9 cellular contexts compared by ENCODE assay signal in the genomic region with DNA sequence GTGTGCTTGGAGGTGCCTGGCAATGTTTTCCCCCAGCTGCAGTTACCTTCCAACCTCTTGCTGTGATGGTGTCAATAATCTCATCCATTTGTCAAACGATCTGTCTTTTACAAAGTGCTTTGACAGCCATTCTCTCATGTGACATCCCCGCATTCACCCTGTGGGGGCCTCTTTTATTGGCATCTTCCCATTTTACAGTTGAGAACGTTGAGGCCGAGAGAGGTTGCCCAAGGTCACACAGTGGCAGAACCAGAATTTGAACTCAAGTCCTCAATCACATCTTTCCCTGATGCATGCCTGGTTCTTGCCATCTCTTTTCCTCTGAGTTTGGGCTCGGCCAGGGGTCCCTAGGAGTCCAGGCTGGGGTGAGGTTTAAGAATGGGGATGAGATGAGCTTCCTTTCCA. TPM values are rescaled to one million over a fixed set of nuclear protein-coding genes. Genes with fewer than 3 reads are reported as not detected.
A peak's percentile ranks its signal among the peaks of the same experiment; 100 is the strongest.
DNase-seq lines count a peak whose midpoint lies in the region; ATAC-seq and TF ChIP-seq lines count a peak whose summit lies in the region.
"Had no signal": no experiment of that assay in that cellular context is flagged by ENCODE, and none has a peak within 500 bp of the region (broad histone marks: within the 10 kb centered on the region; RNA-seq: fewer than 3 reads in every experiment).

No MANE protein-coding gene starts in this region.

- peak overlapping the region; percentile 86 for H3K27ac Mint-ChIP-seq in activated CD4-positive, alpha-beta memory T cell treated with anti-CD3 and anti-CD28 coated beads for 36 hours

- H3F3A ChIP-seq in smooth muscle cell (ENCODE audit: low read depth), result peaks cover 16% of the 10 kb centered on the region

- H3K4me3 Mint-ChIP-seq in activated CD4-positive, alpha-beta memory T cell treated with anti-CD3 and anti-CD28 coated beads for 36 hours, result peak overlapping the region; percentile 89

- H3K27me3 ChIP-seq in hepatocyte, result no peaks in the 10 kb centered on the region
- no peaks in the 10 kb centered on the region for H3K27me3 ChIP-seq in smooth muscle cell (ENCODE audit: low read depth)

- no peak for TF ChIP-seq CTCF in HEK293 (tag by site-specific recombination; IDR thresholded peaks at IDR 0.05)
- no peak for TF ChIP-seq CTCF in hepatocyte (IDR thresholded peaks at IDR 0.05; ENCODE audit: poor library complexity)
- TF ChIP-seq CTCF in smooth muscle cell (IDR thresholded peaks at IDR 0.05; ENCODE audit: borderline replicate concordance, insufficient read depth, poor library complexity, severe bottlenecking), result no peak

- H2AFZ ChIP-seq in hepatocyte (no peak overlapping the region), smooth muscle cell (ENCODE audit: low read depth) (no peak overlapping the region)

- peak overlapping the region; percentile 72 for H3K4me3 ChIP-seq in HEK293 (ENCODE audit: low read depth, low read length)
- H3K4me3 ChIP-seq in hepatocyte, result peak overlapping the region; percentile 95
- H3K4me3 ChIP-seq in smooth muscle cell, result peak overlapping the region; percentile 84

- no peak overlapping the region for H3K9ac ChIP-seq in smooth muscle cell (ENCODE audit: low read depth)

- H3K4me1 Mint-ChIP-seq in activated CD4-positive, alpha-beta memory T cell treated with anti-CD3 and anti-CD28 coated beads for 36 hours (ENCODE audit: low read depth), result peaks cover 34% of the 10 kb centered on the region

- intact Hi-C loops in activated CD4-positive, alpha-beta memory T cell treated with anti-CD3 and anti-CD28 coated beads for 36 hours (cut with micrococcal nuclease), result no loop called here

- no peak for ATAC-seq in HG03175 (IDR thresholded peaks at IDR 0.05; ENCODE audit: unreplicated experiment)
- ATAC-seq: sciatic nerve had no signal

- H3K9me3 Mint-ChIP-seq in activated CD4-positive, alpha-beta memory T cell treated with anti-CD3 and anti-CD28 coated beads for 36 hours, result peaks cover 6% of the 10 kb centered on the region

- WGBS in hepatocyte (ENCODE audit: low lambda C conversion rate, missing lambda C conversion rate), result 74% methylated on average over 5 of the region's 5 CpGs
- WGBS in smooth muscle cell (ENCODE audit: low lambda C conversion rate), result 87% methylated on average over 5 of the region's 5 CpGs

- H4K20me1 ChIP-seq in hepatocyte (ENCODE audit: insufficient read depth, poor library complexity, severe bottlenecking) (peaks cover 43% of the 10 kb centered on the region), smooth muscle cell (ENCODE audit: low read depth) (peaks cover 52% of the 10 kb centered on the region)

- H3K27ac ChIP-seq in HEK293 (ENCODE audit: extremely low read depth, low read depth, low read length) (no peak overlapping the region), hepatocyte (no peak overlapping the region), smooth muscle cell (ENCODE audit: low read depth) (no peak overlapping the region)

- H3K27me3 Mint-ChIP-seq in activated CD4-positive, alpha-beta memory T cell treated with anti-CD3 and anti-CD28 coated beads for 36 hours, result no peaks in the 10 kb centered on the region

- CTCF ChIA-PET in HEK293 (lab: Yijun Ruan, JAX), result interaction anchor here (0.6 to 2.0 kb wide), 7 partner anchors 10 to 246 kb away, joined by 3 to 5 read pairs (median 4); no protein-coding TSS in a partner anchor
- CTCF ChIA-PET in activated CD4-positive, alpha-beta memory T cell treated with anti-CD3 and anti-CD28 coated beads for 36 hours (lab: Charles Lee), result interaction anchor here (1.1 to 2.0 kb wide), 5 partner anchors 14 to 283 kb away, joined by 3 to 6 read pairs (median 4); partner anchors contain the start of genes TLCD3B and TMEM219

- H3K9me3 ChIP-seq in HEK293 (ENCODE audit: control insufficient read depth, insufficient read depth, low read depth, low read length), result no peaks in the 10 kb centered on the region
- no peaks in the 10 kb centered on the region for H3K9me3 ChIP-seq in hepatocyte (ENCODE audit: low read depth)
- no peaks in the 10 kb centered on the region for H3K9me3 ChIP-seq in smooth muscle cell (replicated peaks; ENCODE audit: low read depth)

- H3K79me2 ChIP-seq in hepatocyte (peaks cover 41% of the 10 kb centered on the region), smooth muscle cell (ENCODE audit: low read depth) (peaks cover 42% of the 10 kb centered on the region)

- H3K9me2 ChIP-seq in hepatocyte (replicated peaks; ENCODE audit: insufficient read depth), result no peaks in the 10 kb centered on the region

- DNase-seq in activated CD4-positive, alpha-beta memory T cell treated with anti-CD3 and anti-CD28 coated beads for 36 hours, result no peak
- no peak for DNase-seq in hepatocyte (ENCODE audit: low spot score)
- DNase-seq in smooth muscle cell (lab: John Stamatoyannopoulos, UW; ENCODE audit: unreplicated experiment), result no peak
- no peak for DNase-seq in NCI-H2107 treated with DMSO at 0.1 percent for 48 hours (lab: John Stamatoyannopoulos, UW; ENCODE audit: unreplicated experiment)
- DNase-seq in NCI-H187 treated with DMSO at 0.1 percent for 48 hours (lab: John Stamatoyannopoulos, UW), result no peak
- no peak for DNase-seq in NCI-H1436 treated with DMSO at 0.1 percent for 48 hours (lab: John Stamatoyannopoulos, UW)

- H3K4me2 ChIP-seq in hepatocyte, result peak overlapping the region; percentile 99
- peak overlapping the region; percentile 99 for H3K4me2 ChIP-seq in smooth muscle cell

- H3K36me3 Mint-ChIP-seq in activated CD4-positive, alpha-beta memory T cell treated with anti-CD3 and anti-CD28 coated beads for 36 hours, result peaks cover 26% of the 10 kb centered on the region

- H3K4me1 ChIP-seq in HEK293 (ENCODE audit: control insufficient read depth, insufficient read depth, low read length), result peaks cover 8% of the 10 kb centered on the region
- H3K4me1 ChIP-seq in hepatocyte (ENCODE audit: insufficient read depth), result peaks cover 20% of the 10 kb centered on the region
- peaks cover 25% of the 10 kb centered on the region for H3K4me1 ChIP-seq in smooth muscle cell (ENCODE audit: low read depth)

- H3K36me3 ChIP-seq in HEK293 (ENCODE audit: control insufficient read depth in 2 of 2, insufficient read depth in 1 of 2, low read length in 2 of 2) (peaks cover 5 to 63% of the 10 kb centered on the region in 2 experiments; a peak in 1 of 3 replicates), hepatocyte (replicated peaks; ENCODE audit: insufficient read depth, low read depth) (no peaks in the 10 kb centered on the region), smooth muscle cell (ENCODE audit: low read depth) (no peaks in the 10 kb centered on the region)

- POLR2A ChIA-PET in HEK293 (lab: Yijun Ruan, JAX), result interaction anchor here (0.6 to 5.4 kb wide), 11 partner anchors 11 to 160 kb away, joined by 3 to 58 read pairs (median 5); partner anchors contain the start of genes HIRIP3, INO80E, KCTD13 and PAGR1
- POLR2A ChIA-PET in activated CD4-positive, alpha-beta memory T cell treated with anti-CD3 and anti-CD28 coated beads for 36 hours (lab: Charles Lee), result interaction anchor here (0.8 to 2.3 kb wide), 3 partner anchors 49 to 148 kb away, joined by 5 to 8 read pairs (median 6); partner anchors contain the start of genes ALDOA and KCTD13

TF ChIP-seq in HEK293, 187 proteins besides CTCF, POLR2A, EP300 and RAD21 (continues in another document):
- TF ChIP-seq TRIM28 (IDR thresholded peaks at IDR 0.05; ENCODE audit: borderline replicate concordance, low read length), result peak; percentile 13; the same call in 1 of the 2 replicates
- TF ChIP-seq ZBTB7A (tag by site-specific recombination; IDR thresholded peaks at IDR 0.05; ENCODE audit: low read depth), result 0 out of 2 replicates have a peak, but pooled peaks have one; percentile 11
- TF ChIP-seq, protein P1, sequence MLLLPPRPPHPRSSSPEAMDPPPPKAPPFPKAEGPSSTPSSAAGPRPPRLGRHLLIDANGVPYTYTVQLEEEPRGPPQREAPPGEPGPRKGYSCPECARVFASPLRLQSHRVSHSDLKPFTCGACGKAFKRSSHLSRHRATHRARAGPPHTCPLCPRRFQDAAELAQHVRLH (tag by site-specific recombination; IDR thresholded peaks at IDR 0.05), result peak; percentile 70; the same call in 1 of the 2 replicates
- 0 out of 2 replicates have a peak, but pooled peaks have one; percentile 8 for TF ChIP-seq SP7 (tag by site-specific recombination; IDR thresholded peaks at IDR 0.05)
- 0 out of 2 replicates have a peak, but pooled peaks have one; percentile 13 for TF ChIP-seq KLF17 (tag by site-specific recombination; IDR thresholded peaks at IDR 0.05)
- no peak for TF ChIP-seq ZSCAN30 (tag by site-specific recombination; IDR thresholded peaks at IDR 0.05)

RNA-seq across cellular contexts. Expression of gene TAOK2, which starts 1.5 kb away (rescaled TPM):
- 10 to 100 TPM; 27.2 to 28.2 TPM for total RNA-seq in activated CD4-positive, alpha-beta memory T cell treated with anti-CD3 and anti-CD28 coated beads for 36 hours
- 28.0 and 33.4 TPM in 2 replicates for total RNA-seq in hepatocyte
- polyA plus RNA-seq in hepatocyte, result 24.3 and 24.5 TPM in 2 replicates
- total RNA-seq in smooth muscle cell, result 26.2 and 26.8 TPM in 2 replicates
- 26.0 TPM in 2 replicates for polyA plus RNA-seq in smooth muscle cell

RNA-seq across cellular contexts. Expression of gene TMEM219, which starts 13.3 kb away (rescaled TPM):
- 10 to 100 TPM; 57.1 to 64.8 TPM for total RNA-seq in activated CD4-positive, alpha-beta memory T cell treated with anti-CD3 and anti-CD28 coated beads for 36 hours
- total RNA-seq in hepatocyte (106 and 119 TPM in 2 replicates), smooth muscle cell (99.2 and 107 TPM in 2 replicates)
- polyA plus RNA-seq in hepatocyte (175 and 189 TPM in 2 replicates), smooth muscle cell (176 and 186 TPM in 2 replicates)

RNA-seq across cellular contexts. Expression of gene HIRIP3, which starts 20.3 kb away (rescaled TPM):
- 10 to 100 TPM; 40.5 to 40.6 TPM for total RNA-seq in activated CD4-positive, alpha-beta memory T cell treated with anti-CD3 and anti-CD28 coated beads for 36 hours
- total RNA-seq in hepatocyte (10.6 and 12.4 TPM in 2 replicates), smooth muscle cell (11.3 and 17.0 TPM in 2 replicates)
- polyA plus RNA-seq in hepatocyte (9.0 and 12.9 TPM in 2 replicates), smooth muscle cell (13.2 and 13.9 TPM in 2 replicates)

RNA-seq across cellular contexts. Expression of gene INO80E, which starts 20.9 kb away (rescaled TPM):
- 10 to 100 TPM; 84.1 to 94.0 TPM for total RNA-seq in activated CD4-positive, alpha-beta memory T cell treated with anti-CD3 and anti-CD28 coated beads for 36 hours
- total RNA-seq in hepatocyte (61.2 and 99.9 TPM in 2 replicates), smooth muscle cell (92.2 and 181 TPM in 2 replicates)
- polyA plus RNA-seq in hepatocyte (14.0 and 17.6 TPM in 2 replicates), smooth muscle cell (17.7 and 19.3 TPM in 2 replicates)

RNA-seq across cellular contexts. Expression of gene DOC2A, which starts 35.7 kb away (rescaled TPM):
- total RNA-seq in activated CD4-positive, alpha-beta memory T cell treated with anti-CD3 and anti-CD28 coated beads for 36 hours, result under 1 TPM; 0.33 to 0.34 TPM
- total RNA-seq in hepatocyte (6.8 and 6.9 TPM in 2 replicates), smooth muscle cell (0.09 TPM in 1 of 2 replicates, not detected in the other)
- polyA plus RNA-seq in hepatocyte (11.4 and 13.0 TPM in 2 replicates), smooth muscle cell (not detected in 2 replicates)
